Comparison of ENCODE assay signal across 10 cellular contexts in the genomic region with DNA sequence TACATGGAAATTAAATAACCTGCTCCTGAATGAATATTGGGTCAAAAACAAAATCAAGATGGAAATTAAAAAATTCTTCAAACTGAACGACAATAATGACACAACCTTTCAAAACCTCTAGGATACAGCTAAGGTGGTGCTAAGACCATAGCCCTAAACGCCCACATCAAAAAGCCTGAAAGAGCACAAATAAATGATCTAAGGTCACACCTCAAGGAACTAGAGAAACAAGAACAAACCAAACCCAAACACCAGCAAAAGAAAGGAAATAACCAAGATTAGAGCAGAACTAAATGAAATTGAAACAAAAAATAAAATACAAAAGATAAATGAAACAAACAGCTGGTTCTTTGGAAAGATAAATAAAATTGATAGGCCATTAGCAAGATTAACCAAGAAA. TPM values are rescaled to one million over a fixed set of nuclear protein-coding genes. Genes with fewer than 3 reads are reported as not detected.
A peak's percentile ranks its signal among the peaks of the same experiment; 100 is the strongest.
DNase-seq lines count a peak whose midpoint lies in the region; ATAC-seq and FAIRE-seq lines count a peak whose summit lies in the region.
"Not testable (repeated sequence)": the region's sequence is repeated elsewhere in the genome, so short reads cannot be mapped to it uniquely, and the experiment has no call there.
"Had no signal": no experiment of that assay in that cellular context is flagged by ENCODE, and none has a peak within 500 bp of the region (broad histone marks: within the 10 kb centered on the region; RNA-seq: fewer than 3 reads in every experiment).

No MANE protein-coding gene starts in this region.

- peaks cover 28% of the 10 kb centered on the region for H3K36me3 Mint-ChIP-seq in T-helper 2 cell treated with Interferon-gamma antibody and Interleukin-4, amounts not matched to agents 5 μg/mL and 100 μg/mL, for 36 hours (ENCODE audit: low read depth)
- peaks cover 27% of the 10 kb centered on the region for H3K36me3 Mint-ChIP-seq in activated CD8-positive, alpha-beta T cell treated with anti-CD3 and anti-CD28 coated beads, Interleukin-2, amount 10 ng/mL, durations not matched to agents 7 days and 5 days (ENCODE audit: low read depth)
- H3K36me3 Mint-ChIP-seq in activated naive CD4-positive, alpha-beta T cell treated with anti-CD3 and anti-CD28 coated beads for 36 hours (ENCODE audit: low read depth); naive B cell: not testable (repeated sequence)
- H3K36me3 Mint-ChIP-seq in stimulated activated naive B cell treated with anti-CD40 and anti-IgM and Interleukin-4, amounts not matched to agents 10 μg/mL and 1 μg/mL and 100 μg/mL, for 72 hours, result peaks cover 18 to 22% of the 10 kb centered on the region in 2 donors

- POLR2A ChIA-PET in activated CD8-positive, alpha-beta T cell treated with anti-CD3 and anti-CD28 coated beads, Interleukin-2, amount 10 ng/mL, durations not matched to agents 7 days and 5 days (lab: Charles Lee), result interaction anchor here (1.6 to 3.1 kb wide), 2 partner anchors 10 to 22 kb away, joined by 7 to 17 read pairs; no protein-coding TSS in a partner anchor

- intact Hi-C loops in activated naive CD4-positive, alpha-beta T cell treated with anti-CD3 and anti-CD28 coated beads for 36 hours (cut with micrococcal nuclease), result not testable (repeated sequence)

- peaks cover 52 to 75% (median 64%) of the 10 kb centered on the region in 10 experiments for H3K4me1 ChIP-seq in BLaER1 treated with 17β-estradiol and CSF1 and Interleukin-3, amounts not matched to agents 10 nM and 100 nM

- FAIRE-seq in GM19239 (lab: Jason Lieb, UNC), result peak; percentile 23

- H3K27me3 Mint-ChIP-seq in T-helper 2 cell treated with Interferon-gamma antibody and Interleukin-4, amounts not matched to agents 5 μg/mL and 100 μg/mL, for 36 hours (ENCODE audit: low read depth); activated CD8-positive, alpha-beta T cell treated with anti-CD3 and anti-CD28 coated beads, Interleukin-2, amount 10 ng/mL, durations not matched to agents 7 days and 5 days (ENCODE audit: low read depth); activated naive CD4-positive, alpha-beta T cell treated with anti-CD3 and anti-CD28 coated beads for 36 hours (ENCODE audit: low read depth); naive B cell; stimulated activated naive B cell treated with anti-CD40 and anti-IgM and Interleukin-4, amounts not matched to agents 10 μg/mL and 1 μg/mL and 100 μg/mL, for 72 hours: not testable (repeated sequence)

- H3K4me3 ChIP-seq in BLaER1 treated with 17β-estradiol and CSF1 and Interleukin-3, amounts not matched to agents 10 nM and 100 nM, result not testable (repeated sequence)

- not testable (repeated sequence) for H3K9me3 Mint-ChIP-seq in T-helper 2 cell treated with Interferon-gamma antibody and Interleukin-4, amounts not matched to agents 5 μg/mL and 100 μg/mL, for 36 hours; activated CD8-positive, alpha-beta T cell treated with anti-CD3 and anti-CD28 coated beads, Interleukin-2, amount 10 ng/mL, durations not matched to agents 7 days and 5 days (ENCODE audit: insufficient read depth); activated naive CD4-positive, alpha-beta T cell treated with anti-CD3 and anti-CD28 coated beads for 36 hours; stimulated activated naive B cell treated with anti-CD40 and anti-IgM and Interleukin-4, amounts not matched to agents 10 μg/mL and 1 μg/mL and 100 μg/mL, for 72 hours
- peaks cover 0 to 11% (median 3%) of the 10 kb centered on the region in 7 donors for H3K9me3 Mint-ChIP-seq in naive B cell

- CTCF ChIA-PET in activated CD8-positive, alpha-beta T cell treated with anti-CD3 and anti-CD28 coated beads, Interleukin-2, amount 10 ng/mL, durations not matched to agents 7 days and 5 days (lab: Charles Lee), result interaction anchor here (0.8 to 3.5 kb wide), 10 partner anchors 11 to 89 kb away, joined by 3 to 15 read pairs (median 3); no protein-coding TSS in a partner anchor
- CTCF ChIA-PET in activated naive CD4-positive, alpha-beta T cell treated with anti-CD3 and anti-CD28 coated beads for 36 hours (lab: Charles Lee), result interaction anchor here (0.8 to 3.2 kb wide), 4 partner anchors 11 to 34 kb away, joined by 3 to 10 read pairs (median 7); no protein-coding TSS in a partner anchor

- peaks cover 0 to 15% (median 5%) of the 10 kb centered on the region in 11 experiments; a peak in 5 of 22 replicates for H3K9me3 ChIP-seq in BLaER1 treated with 17β-estradiol and CSF1 and Interleukin-3, amounts not matched to agents 10 nM and 100 nM (replicated peaks in 1 of 11)

- peak overlapping the region; percentile 64 for H3K4me3 Mint-ChIP-seq in T-helper 2 cell treated with Interferon-gamma antibody and Interleukin-4, amounts not matched to agents 5 μg/mL and 100 μg/mL, for 36 hours
- H3K4me3 Mint-ChIP-seq in activated CD8-positive, alpha-beta T cell treated with anti-CD3 and anti-CD28 coated beads, Interleukin-2, amount 10 ng/mL, durations not matched to agents 7 days and 5 days, result peak overlapping the region; percentile 73
- H3K4me3 Mint-ChIP-seq in activated naive CD4-positive, alpha-beta T cell treated with anti-CD3 and anti-CD28 coated beads for 36 hours, result peak overlapping the region; percentile 36
- H3K4me3 Mint-ChIP-seq in naive B cell, result peak overlapping the region; percentile 65 to 95 (median 88)
- peak overlapping the region; percentile 20 to 43 for H3K4me3 Mint-ChIP-seq in stimulated activated naive B cell treated with anti-CD40 and anti-IgM and Interleukin-4, amounts not matched to agents 10 μg/mL and 1 μg/mL and 100 μg/mL, for 72 hours

- H3K4me1 Mint-ChIP-seq in T-helper 2 cell treated with Interferon-gamma antibody and Interleukin-4, amounts not matched to agents 5 μg/mL and 100 μg/mL, for 36 hours (ENCODE audit: low read depth), result peaks cover 62% of the 10 kb centered on the region
- H3K4me1 Mint-ChIP-seq in activated CD8-positive, alpha-beta T cell treated with anti-CD3 and anti-CD28 coated beads, Interleukin-2, amount 10 ng/mL, durations not matched to agents 7 days and 5 days (ENCODE audit: low read depth), result peaks cover 62% of the 10 kb centered on the region
- H3K4me1 Mint-ChIP-seq in activated naive CD4-positive, alpha-beta T cell treated with anti-CD3 and anti-CD28 coated beads for 36 hours (ENCODE audit: low read depth), result peaks cover 69% of the 10 kb centered on the region
- H3K4me1 Mint-ChIP-seq in naive B cell, result peaks cover 75 to 86% (median 86%) of the 10 kb centered on the region in 3 donors
- peaks cover 55 to 87% of the 10 kb centered on the region in 2 donors for H3K4me1 Mint-ChIP-seq in stimulated activated naive B cell treated with anti-CD40 and anti-IgM and Interleukin-4, amounts not matched to agents 10 μg/mL and 1 μg/mL and 100 μg/mL, for 72 hours

- not testable (repeated sequence) for H3K9ac ChIP-seq in BLaER1 treated with 17β-estradiol and CSF1 and Interleukin-3, amounts not matched to agents 10 nM and 100 nM

- not testable (repeated sequence) for H4K20me1 ChIP-seq in BLaER1 treated with 17β-estradiol and CSF1 and Interleukin-3, amounts not matched to agents 10 nM and 100 nM

- peak overlapping the region in 10 of 11 experiments; percentile 7 to 76 (median 60); a peak in 11 of 22 replicates for H3K4me2 ChIP-seq in BLaER1 treated with 17β-estradiol and CSF1 and Interleukin-3, amounts not matched to agents 10 nM and 100 nM

- peak overlapping the region; percentile 79 for H3K27ac Mint-ChIP-seq in T-helper 2 cell treated with Interferon-gamma antibody and Interleukin-4, amounts not matched to agents 5 μg/mL and 100 μg/mL, for 36 hours
- peak overlapping the region; percentile 63 for H3K27ac Mint-ChIP-seq in activated CD8-positive, alpha-beta T cell treated with anti-CD3 and anti-CD28 coated beads, Interleukin-2, amount 10 ng/mL, durations not matched to agents 7 days and 5 days
- peak overlapping the region; percentile 33 for H3K27ac Mint-ChIP-seq in activated naive CD4-positive, alpha-beta T cell treated with anti-CD3 and anti-CD28 coated beads for 36 hours
- H3K27ac Mint-ChIP-seq in naive B cell, result peak overlapping the region; percentile 69 to 94 (median 85)
- H3K27ac Mint-ChIP-seq in stimulated activated naive B cell treated with anti-CD40 and anti-IgM and Interleukin-4, amounts not matched to agents 10 μg/mL and 1 μg/mL and 100 μg/mL, for 72 hours, result peak overlapping the region; percentile 3

- H3K27me3 ChIP-seq in BLaER1 treated with 17β-estradiol and CSF1 and Interleukin-3, amounts not matched to agents 10 nM and 100 nM, result not testable (repeated sequence)

- H3K27ac ChIP-seq in BLaER1 treated with 17β-estradiol and CSF1 and Interleukin-3, amounts not matched to agents 10 nM and 100 nM, result not testable (repeated sequence)

- not testable (repeated sequence) for H3K36me3 ChIP-seq in BLaER1 treated with 17β-estradiol and CSF1 and Interleukin-3, amounts not matched to agents 10 nM and 100 nM

- DNase-seq in GM19239 (ENCODE audit: insufficient read length, low spot score); T-helper 2 cell treated with Interferon-gamma antibody and Interleukin-4, amounts not matched to agents 5 μg/mL and 100 μg/mL, for 36 hours (ENCODE audit: low spot score); stimulated activated naive B cell treated with anti-CD40 and anti-IgM and Interleukin-4, amounts not matched to agents 10 μg/mL and 1 μg/mL and 100 μg/mL, for 72 hours: not testable (repeated sequence)
- peak; percentile 60 for DNase-seq in activated CD8-positive, alpha-beta T cell treated with anti-CD3 and anti-CD28 coated beads, Interleukin-2, amount 10 ng/mL, durations not matched to agents 7 days and 5 days
- DNase-seq in activated naive CD4-positive, alpha-beta T cell treated with anti-CD3 and anti-CD28 coated beads for 36 hours, result peak; percentile 34
- peak; percentile 70 for DNase-seq in central memory CD4-positive, alpha-beta T cell
- DNase-seq in naive B cell, result peak; percentile 54

- peak; percentile 46 for ATAC-seq in activated CD8-positive, alpha-beta T cell treated with anti-CD3 and anti-CD28 coated beads, Interleukin-2, amount 10 ng/mL, durations not matched to agents 7 days and 5 days
- ATAC-seq in naive B cell (ENCODE audit: low read depth in 2 of 2); stimulated activated naive B cell treated with anti-CD40 and anti-IgM and Interleukin-4, amounts not matched to agents 10 μg/mL and 1 μg/mL and 100 μg/mL, for 72 hours (replicated peaks): not testable (repeated sequence)

RNA-seq across cellular contexts. Expression of a gene that starts 22.9 kb away (rescaled TPM):
- total RNA-seq in activated CD8-positive, alpha-beta T cell treated with anti-CD3 and anti-CD28 coated beads, Interleukin-2, amount 10 ng/mL, durations not matched to agents 7 days and 5 days, result 10 to 100 TPM; 36.9 to 38.1 TPM
- total RNA-seq in activated naive CD4-positive, alpha-beta T cell treated with anti-CD3 and anti-CD28 coated beads for 36 hours, result 10 to 100 TPM; 72.2 to 75.8 TPM
- polyA plus RNA-seq in naive B cell (ENCODE audit: low read depth in 6 of 6), result 10 to 100 TPM; 18.2 to 35.2 (median 27.7) TPM
- total RNA-seq: A172 had no signal

RNA-seq across cellular contexts. Expression of a gene that starts 38.5 kb away (rescaled TPM):
- total RNA-seq in activated CD8-positive, alpha-beta T cell treated with anti-CD3 and anti-CD28 coated beads, Interleukin-2, amount 10 ng/mL, durations not matched to agents 7 days and 5 days, result 10 to 100 TPM; 55.1 to 57.1 TPM
- 100 to 1,000 TPM; 200 to 208 TPM for total RNA-seq in activated naive CD4-positive, alpha-beta T cell treated with anti-CD3 and anti-CD28 coated beads for 36 hours
- 100 to 1,000 TPM in 2 of 6 donors, 10 to 100 TPM in 4; 84.7 to 107 (median 93.7) TPM for polyA plus RNA-seq in naive B cell (ENCODE audit: low read depth in 6 of 6)
- total RNA-seq: G401 had no signal

Comparison
In these comparisons a context has a peak if more than half of its experiments do, and no peak if none do; other contexts are left out.
1. H3K27ac Mint-ChIP-seq: peak in every context shown above with its lines; median percentile 85 in naive B cell; 79 in T-helper 2 cell treated with Interferon-gamma antibody and Interleukin-4, amounts not matched to agents 5 μg/mL and 100 μg/mL, for 36 hours; 63 in activated CD8-positive, alpha-beta T cell treated with anti-CD3 and anti-CD28 coated beads, Interleukin-2, amount 10 ng/mL, durations not matched to agents 7 days and 5 days; 33 in activated naive CD4-positive, alpha-beta T cell treated with anti-CD3 and anti-CD28 coated beads for 36 hours; 3 in stimulated activated naive B cell treated with anti-CD40 and anti-IgM and Interleukin-4, amounts not matched to agents 10 μg/mL and 1 μg/mL and 100 μg/mL, for 72 hours.
2. H3K4me3 Mint-ChIP-seq: peak in every context shown above with its lines; median percentile 88 in naive B cell; 73 in activated CD8-positive, alpha-beta T cell treated with anti-CD3 and anti-CD28 coated beads, Interleukin-2, amount 10 ng/mL, durations not matched to agents 7 days and 5 days; 64 in T-helper 2 cell treated with Interferon-gamma antibody and Interleukin-4, amounts not matched to agents 5 μg/mL and 100 μg/mL, for 36 hours; 36 in activated naive CD4-positive, alpha-beta T cell treated with anti-CD3 and anti-CD28 coated beads for 36 hours; 32 in stimulated activated naive B cell treated with anti-CD40 and anti-IgM and Interleukin-4, amounts not matched to agents 10 μg/mL and 1 μg/mL and 100 μg/mL, for 72 hours.